In genomic region chr15:70856177-70856883, GRCh38 we compare ENCODE assay signal across 1 cellular context.
TF ChIP-seq lines count a peak whose summit lies in the region.

No MANE protein-coding gene starts in this region.

TF ChIP-seq in HepG2, 621 proteins besides CTCF, POLR2A, EP300 and RAD21:
- TF ChIP-seq CEBPG (CRISPR knock-in tag; IDR thresholded peaks at IDR 0.05) (no peak), RNF2 (conservative IDR thresholded peaks at IDR 0.05; ENCODE audit: low read depth) (0 out of 2 replicates have a peak, but pooled peaks have one; percentile 44)
